1 cellular context compared by ENCODE assay signal in genomic region chr4:6687947-6688878, GRCh38.
TF ChIP-seq lines count a peak whose summit lies in the region.

No MANE protein-coding gene starts in this region.

TF ChIP-seq in HepG2, 621 proteins besides CTCF, POLR2A, EP300 and RAD21 (continued from another document):
- TF ChIP-seq PBX3 (CRISPR knock-in tag; IDR thresholded peaks at IDR 0.05; ENCODE audit: borderline replicate concordance) (no peak), ZBTB4 (CRISPR knock-in tag; IDR thresholded peaks at IDR 0.05; ENCODE audit: borderline replicate concordance) (peak; percentile 25; the same call in 1 of the 2 replicates), POGK (CRISPR knock-in tag; conservative IDR thresholded peaks at IDR 0.05) (0 out of 2 replicates have a peak, but pooled peaks have one; percentile 30), TFDP2 (CRISPR knock-in tag; IDR thresholded peaks at IDR 0.05) (no peak), MTF2 (CRISPR knock-in tag; IDR thresholded peaks at IDR 0.05; ENCODE audit: borderline replicate concordance) (no peak), KLF15 (CRISPR knock-in tag; IDR thresholded peaks at IDR 0.05; ENCODE audit: borderline replicate concordance) (no peak), E2F2 (CRISPR knock-in tag; IDR thresholded peaks at IDR 0.05; ENCODE audit: borderline replicate concordance) (no peak), TOPORS (CRISPR knock-in tag; IDR thresholded peaks at IDR 0.05) (no peak), TBX3 (IDR thresholded peaks at IDR 0.05; ENCODE audit: borderline replicate concordance) (peak; percentile 27; the same call in 1 of the 2 replicates), SKI (IDR thresholded peaks at IDR 0.05; ENCODE audit: partially characterized antibody) (no peak), USF2 (IDR thresholded peaks at IDR 0.05; ENCODE audit: low read depth, low read length) (no peak), USF2 (CRISPR knock-in tag; IDR thresholded peaks at IDR 0.05; ENCODE audit: borderline replicate concordance) (no peak), ZBTB3 (CRISPR knock-in tag; IDR thresholded peaks at IDR 0.05; ENCODE audit: borderline replicate concordance, low read depth) (0 out of 2 replicates have a peak, but pooled peaks have one; percentile 71), ZNF230 (CRISPR knock-in tag; IDR thresholded peaks at IDR 0.05) (0 out of 2 replicates have a peak, but pooled peaks have one; percentile 73), PRDM10 (CRISPR knock-in tag; IDR thresholded peaks at IDR 0.05; ENCODE audit: low read depth) (peak; percentile 8; the same call in 1 of the 2 replicates), ZNF770 (CRISPR knock-in tag; IDR thresholded peaks at IDR 0.05) (no peak), HNF1A (IDR thresholded peaks at IDR 0.05; ENCODE audit: low read depth) (no peak), HNF1A (CRISPR knock-in tag; IDR thresholded peaks at IDR 0.05; ENCODE audit: borderline replicate concordance) (no peak), EHMT2 (IDR thresholded peaks at IDR 0.05; ENCODE audit: borderline replicate concordance, low read depth, low read length) (no peak), BRD4 (CRISPR knock-in tag; IDR thresholded peaks at IDR 0.05) (no peak), PTBP1 (IDR thresholded peaks at IDR 0.05; ENCODE audit: low read depth, low read length, poor library complexity, severe bottlenecking) (no peak), POGZ (CRISPR knock-in tag; IDR thresholded peaks at IDR 0.05) (no peak), NONO (IDR thresholded peaks at IDR 0.05) (no peak), NONO (CRISPR knock-in tag; conservative IDR thresholded peaks at IDR 0.05) (no peak), TARDBP (CRISPR knock-in tag; IDR thresholded peaks at IDR 0.05) (peak; percentile 54; the same call in 1 of the 2 replicates), MTF1 (CRISPR knock-in tag; IDR thresholded peaks at IDR 0.05) (no peak), ZNF781 (CRISPR knock-in tag; IDR thresholded peaks at IDR 0.05; ENCODE audit: borderline replicate concordance, not compliant biosample characterization) (peak; percentile 3)
TF ChIP-seq in HepG2: peak in this region for 33.
